In genomic region chr9:34646211-34647083, GRCh38 we compare ENCODE assay signal across 1 cellular context.
A peak's percentile ranks its signal among the peaks of the same experiment; 100 is the strongest.
TF ChIP-seq lines count a peak whose summit lies in the region.

TSS of gene GALT (plus strand) at chr9:34646675. CDS start at chr9:34646705, 30 bp downstream.

TF ChIP-seq in HepG2, 621 proteins besides CTCF, POLR2A, EP300 and RAD21 (continued from another document and continues in another):
- TF ChIP-seq ZHX2 (IDR thresholded peaks at IDR 0.05; ENCODE audit: low read depth) (no peak), ZHX2 (CRISPR knock-in tag; IDR thresholded peaks at IDR 0.05; ENCODE audit: borderline replicate concordance) (no peak), GATA4 (IDR thresholded peaks at IDR 0.05; ENCODE audit: borderline replicate concordance, low read depth) (0 out of 2 replicates have a peak, but pooled peaks have one; percentile 31), ZNF652 (CRISPR knock-in tag; IDR thresholded peaks at IDR 0.05; ENCODE audit: borderline replicate concordance, low read depth) (peak; percentile 25; the same call in 1 of the 2 replicates), SMC3 (IDR thresholded peaks at IDR 0.05; ENCODE audit: low read length) (no peak), TRIM22 (IDR thresholded peaks at IDR 0.05) (no peak), ARID3A (IDR thresholded peaks at IDR 0.05; ENCODE audit: low read depth, low read length) (no peak), ZBTB42 (CRISPR knock-in tag; IDR thresholded peaks at IDR 0.05) (peak; percentile 83; the same call in 1 of the 2 replicates), DMAP1 (CRISPR knock-in tag; IDR thresholded peaks at IDR 0.05) (peak; percentile 78; the same call in 1 of the 2 replicates), REXO4 (CRISPR knock-in tag; IDR thresholded peaks at IDR 0.05; ENCODE audit: borderline replicate concordance) (no peak), ZNF780A (CRISPR knock-in tag; IDR thresholded peaks at IDR 0.05) (no peak), XRCC5 (optimal IDR thresholded peaks at IDR 0.05; ENCODE audit: low read length) (peak; percentile 62), CREB3 (CRISPR knock-in tag; IDR thresholded peaks at IDR 0.05) (no peak), PPARG (CRISPR knock-in tag; conservative IDR thresholded peaks at IDR 0.05) (peak; percentile 70), ZNF512B (CRISPR knock-in tag; IDR thresholded peaks at IDR 0.05; ENCODE audit: borderline replicate concordance) (no peak), FOXA3 (CRISPR knock-in tag; IDR thresholded peaks at IDR 0.05) (peak; percentile 81), ZMAT3 (CRISPR knock-in tag; conservative IDR thresholded peaks at IDR 0.05) (no peak; the same call in 1 of the 2 replicates), FOXO1 (CRISPR knock-in tag; IDR thresholded peaks at IDR 0.05) (no peak; the same call in 1 of the 2 replicates), ZFP1 (CRISPR knock-in tag; IDR thresholded peaks at IDR 0.05) (no peak; the same call in 1 of the 2 replicates), ZNF570 (CRISPR knock-in tag; IDR thresholded peaks at IDR 0.05; ENCODE audit: borderline replicate concordance) (no peak), ZNF773 (CRISPR knock-in tag; IDR thresholded peaks at IDR 0.05; ENCODE audit: borderline replicate concordance) (no peak), KAT2B (IDR thresholded peaks at IDR 0.05; ENCODE audit: borderline replicate concordance, low read depth, low read length) (no peak), ZNF724P (CRISPR knock-in tag; IDR thresholded peaks at IDR 0.05; ENCODE audit: borderline replicate concordance) (peak; percentile 92; the same call in 1 of the 2 replicates), ZNF75D (CRISPR knock-in tag; IDR thresholded peaks at IDR 0.05; ENCODE audit: borderline replicate concordance) (no peak), ZNF281 (CRISPR knock-in tag; IDR thresholded peaks at IDR 0.05; ENCODE audit: borderline replicate concordance) (no peak; the same call in 1 of the 2 replicates), ZGPAT (CRISPR knock-in tag; IDR thresholded peaks at IDR 0.05) (peak; percentile 80), ZNF883 (CRISPR knock-in tag; IDR thresholded peaks at IDR 0.05; ENCODE audit: not compliant biosample characterization) (no peak), CHCHD3 (CRISPR knock-in tag; IDR thresholded peaks at IDR 0.05) (no peak), DNMT1 (CRISPR knock-in tag; IDR thresholded peaks at IDR 0.05) (peak; percentile 26; the same call in 1 of the 2 replicates), ZBTB21 (CRISPR knock-in tag; IDR thresholded peaks at IDR 0.05) (no peak; the same call in 1 of the 2 replicates), ZNF3 (CRISPR knock-in tag; IDR thresholded peaks at IDR 0.05) (peak; percentile 56; the same call in 1 of the 2 replicates), MED8 (CRISPR knock-in tag; IDR thresholded peaks at IDR 0.05; ENCODE audit: insufficient replicate concordance) (peak; percentile 84), ZNF30 (CRISPR knock-in tag; IDR thresholded peaks at IDR 0.05) (0 out of 2 replicates have a peak, but pooled peaks have one; percentile 28), ZNF207 (IDR thresholded peaks at IDR 0.05; ENCODE audit: borderline replicate concordance) (no peak), ZNF761 (CRISPR knock-in tag; conservative IDR thresholded peaks at IDR 0.05) (peak; percentile 82), ZNF234 (CRISPR knock-in tag; conservative IDR thresholded peaks at IDR 0.05) (no peak), MAFG (CRISPR knock-in tag; IDR thresholded peaks at IDR 0.05) (no peak), THAP11 (CRISPR knock-in tag; IDR thresholded peaks at IDR 0.05) (peak; percentile 66), ZNF230 (CRISPR knock-in tag; IDR thresholded peaks at IDR 0.05) (0 out of 2 replicates have a peak, but pooled peaks have one; percentile 24), ZNF282 (IDR thresholded peaks at IDR 0.05; ENCODE audit: partially characterized antibody) (no peak), ZBTB7A (CRISPR knock-in tag; IDR thresholded peaks at IDR 0.05) (peak; percentile 76; the same call in 1 of the 2 replicates), SNAPC2 (CRISPR knock-in tag; IDR thresholded peaks at IDR 0.05) (no peak), GZF1 (CRISPR knock-in tag; IDR thresholded peaks at IDR 0.05) (0 out of 2 replicates have a peak, but pooled peaks have one; percentile 73), GMEB2 (CRISPR knock-in tag; IDR thresholded peaks at IDR 0.05; ENCODE audit: low read depth) (peak; percentile 12; the same call in 1 of the 2 replicates), ZNF616 (CRISPR knock-in tag; IDR thresholded peaks at IDR 0.05; ENCODE audit: low read depth) (no peak), FOSL1 (CRISPR knock-in tag; IDR thresholded peaks at IDR 0.05; ENCODE audit: borderline replicate concordance) (no peak), KDM4B (CRISPR knock-in tag; IDR thresholded peaks at IDR 0.05) (peak; percentile 45; the same call in 1 of the 2 replicates), TCF12 (IDR thresholded peaks at IDR 0.05) (no peak), TCF12 (CRISPR knock-in tag; IDR thresholded peaks at IDR 0.05) (0 out of 2 replicates have a peak, but pooled peaks have one; percentile 57)
